17 cellular contexts compared by ENCODE assay signal in genomic region chr5:154244476-154244875, GRCh38.
"Had no signal": no experiment of that assay in that cellular context is flagged by ENCODE, and none has a peak within 500 bp of the region (broad histone marks: within the 10 kb centered on the region; RNA-seq: fewer than 3 reads in every experiment).

No MANE protein-coding gene starts in this region.

- H3K27ac ChIP-seq: ascending aorta, epithelial cell of prostate, gastrocnemius medialis, skin epidermis, testis had no signal

- H3K27me3 Mint-ChIP-seq: activated CD8-positive, alpha-beta memory T cell treated with anti-CD3 and anti-CD28 coated beads, Interleukin-2, amount 10 ng/mL, durations not matched to agents 7 days and 5 days; activated naive CD4-positive, alpha-beta T cell treated with anti-CD3 and anti-CD28 coated beads, Interleukin-2, amount 10 ng/mL, durations not matched to agents 7 days and 5 days; naive thymus-derived CD8-positive, alpha-beta T cell; stimulated activated naive CD8-positive, alpha-beta T cell treated with anti-CD3 and anti-CD28 coated beads, Interleukin-15, Interleukin-2, amounts not matched to agents 100 ng/mL and 50 ng/mL, for 24 hours had no signal

- H3K36me3 ChIP-seq: ascending aorta, gastrocnemius medialis had no signal

- H3K27ac Mint-ChIP-seq: activated CD8-positive, alpha-beta memory T cell treated with anti-CD3 and anti-CD28 coated beads, Interleukin-2, amount 10 ng/mL, durations not matched to agents 7 days and 5 days; activated naive CD4-positive, alpha-beta T cell treated with anti-CD3 and anti-CD28 coated beads, Interleukin-2, amount 10 ng/mL, durations not matched to agents 7 days and 5 days; naive thymus-derived CD8-positive, alpha-beta T cell; stimulated activated naive CD8-positive, alpha-beta T cell treated with anti-CD3 and anti-CD28 coated beads, Interleukin-15, Interleukin-2, amounts not matched to agents 100 ng/mL and 50 ng/mL, for 24 hours had no signal

- DNase-seq: activated CD4-positive, alpha-beta T cell treated with anti-CD3 and anti-CD28 coated beads, Interleukin-2, amount 50 U/mL, for 4 hours; activated CD8-positive, alpha-beta memory T cell treated with anti-CD3 and anti-CD28 coated beads, Interleukin-2, amount 10 ng/mL, durations not matched to agents 7 days and 5 days; activated naive CD4-positive, alpha-beta T cell treated with anti-CD3 and anti-CD28 coated beads, Interleukin-2, amount 10 ng/mL, durations not matched to agents 7 days and 5 days; activated T-cell treated with anti-CD3 and anti-CD28 coated beads, Interleukin-2, amount 50 U/mL, for 1 hour; dermis blood vessel endothelial cell; gastrocnemius medialis; midbrain; naive thymus-derived CD8-positive, alpha-beta T cell; occipital lobe; stimulated activated CD4-positive, alpha-beta T cell treated with anti-CD3 and anti-CD28 coated beads, Interleukin-4, amount 100 ng/mL, for 24 hours; T-helper 9 cell; testis had no signal

- H3K4me1 ChIP-seq: gastrocnemius medialis had no signal

- H3K9me3 ChIP-seq: ascending aorta, gastrocnemius medialis, testis had no signal

- H3K9me3 Mint-ChIP-seq: activated naive CD4-positive, alpha-beta T cell treated with anti-CD3 and anti-CD28 coated beads, Interleukin-2, amount 10 ng/mL, durations not matched to agents 7 days and 5 days had no signal

- H3K36me3 Mint-ChIP-seq: activated CD8-positive, alpha-beta memory T cell treated with anti-CD3 and anti-CD28 coated beads, Interleukin-2, amount 10 ng/mL, durations not matched to agents 7 days and 5 days; activated naive CD4-positive, alpha-beta T cell treated with anti-CD3 and anti-CD28 coated beads, Interleukin-2, amount 10 ng/mL, durations not matched to agents 7 days and 5 days had no signal

- H3K27me3 ChIP-seq: ascending aorta, gastrocnemius medialis, testis had no signal

- H3K4me1 Mint-ChIP-seq: activated naive CD4-positive, alpha-beta T cell treated with anti-CD3 and anti-CD28 coated beads, Interleukin-2, amount 10 ng/mL, durations not matched to agents 7 days and 5 days had no signal

- H3K4me3 ChIP-seq: ascending aorta, gastrocnemius medialis, lung, skin epidermis, testis had no signal

- H3K4me3 Mint-ChIP-seq: activated CD8-positive, alpha-beta memory T cell treated with anti-CD3 and anti-CD28 coated beads, Interleukin-2, amount 10 ng/mL, durations not matched to agents 7 days and 5 days; activated naive CD4-positive, alpha-beta T cell treated with anti-CD3 and anti-CD28 coated beads, Interleukin-2, amount 10 ng/mL, durations not matched to agents 7 days and 5 days; stimulated activated naive CD8-positive, alpha-beta T cell treated with anti-CD3 and anti-CD28 coated beads, Interleukin-15, Interleukin-2, amounts not matched to agents 100 ng/mL and 50 ng/mL, for 24 hours had no signal
